In genomic region chr7:80884511-80885195, GRCh38 we compare ENCODE assay signal across 20 cellular contexts. TPM values are rescaled to one million over a fixed set of nuclear protein-coding genes. Genes with fewer than 3 reads are reported as not detected.
DNase-seq lines count a peak whose midpoint lies in the region; ATAC-seq, FAIRE-seq and TF ChIP-seq lines count a peak whose summit lies in the region.
"Had no signal": no experiment of that assay in that cellular context is flagged by ENCODE, and none has a peak within 500 bp of the region (broad histone marks: within the 10 kb centered on the region; RNA-seq: fewer than 3 reads in every experiment).

No MANE protein-coding gene starts in this region.

- no peak overlapping the region for H2AFZ ChIP-seq in PC-9
- H2AFZ ChIP-seq in neural progenitor cell (replicated peaks) = no peak overlapping the region
- H2AFZ ChIP-seq: parathyroid adenoma had no signal

- no peaks in the 10 kb centered on the region for H3K9me3 Mint-ChIP-seq in neural progenitor cell

- CTCF ChIA-PET in PC-9 (lab: Charles Lee) = interaction anchor here (0.8 kb wide), 1 partner anchor 34 kb away, joined by 3 read pairs; the partner anchor contains the start of gene SEMA3C

- DNase-seq in PC-9 (no peak), neural progenitor cell (ENCODE audit: low spot score) (no peak), GM13976 (ENCODE audit: low spot score) (no peak), ACHN (no peak)
- DNase-seq: activated CD4-positive, alpha-beta T cell treated with anti-CD3 and anti-CD28 coated beads for 48 hours; activated effector memory CD4-positive, alpha-beta T cell treated with Interleukin-2 at 50 U/mL for 16 hours; central memory CD4-positive, alpha-beta T cell; DND-41; NCI-H1105; NCI-H526; stimulated activated CD4-positive, alpha-beta T cell treated with anti-CD3 and anti-CD28 coated beads, Interleukin-4, amount 100 ng/mL, for 24 hours; stimulated activated naive CD8-positive, alpha-beta T cell treated with anti-CD3 and anti-CD28 coated beads, Interleukin-15, amount 100 ng/mL, for 72 hours had no signal

- FAIRE-seq in endometrium (lab: Jason Lieb, UNC) = peak; percentile 91
- FAIRE-seq: A204.1, frontal cortex had no signal

- no peaks in the 10 kb centered on the region; the same call in 1 of the 2 replicates for H3K9me2 ChIP-seq in PC-9 (ENCODE audit: insufficient read depth)

- TF ChIP-seq CTCF in 22Rv1 (IDR thresholded peaks at IDR 0.05) = no peak
- no peak for TF ChIP-seq CTCF in PC-9 (conservative IDR thresholded peaks at IDR 0.05)
- TF ChIP-seq CTCF in neural progenitor cell (IDR thresholded peaks at IDR 0.05) = no peak
- TF ChIP-seq CTCF in GM13976 (IDR thresholded peaks at IDR 0.05; ENCODE audit: borderline replicate concordance, control extremely low read depth, extremely low read depth, insufficient read depth, missing control alignments) = no peak

- H3K36me3 ChIP-seq in PC-9 (ENCODE audit: low read depth) = 0 out of 2 replicates have a peak, but pooled peaks cover 6% of the 10 kb centered on the region
- no peaks in the 10 kb centered on the region for H3K36me3 ChIP-seq in neural progenitor cell

- POLR2A ChIA-PET in PC-9 (lab: Charles Lee; ENCODE audit: unreplicated experiment) = no interaction called here

- in situ Hi-C loops in GM13976 (cut with MboI; ENCODE audit: low sequenced_read_pairs, unreplicated experiment) = no loop called here
- in situ Hi-C loops in ACHN (cut with HindIII; ENCODE audit: low pct_ligation_motif_present, low pct_unique_long_range_greater_than_20kb, low sequenced_read_pairs) = no loop called here

- H3K4me2 ChIP-seq in PC-9 = no peak overlapping the region
- no peak overlapping the region for H3K4me2 ChIP-seq in neural progenitor cell

- no peak for ATAC-seq in GM18517 (IDR thresholded peaks at IDR 0.05; ENCODE audit: unreplicated experiment)
- ATAC-seq in GM18873 (IDR thresholded peaks at IDR 0.05; ENCODE audit: low FRiP score, unreplicated experiment) = no peak
- ATAC-seq: stimulated activated naive CD8-positive, alpha-beta T cell treated with anti-CD3 and anti-CD28 coated beads, Interleukin-15, amount 100 ng/mL, for 72 hours had no signal

- H3K27ac Mint-ChIP-seq in neural progenitor cell = peak overlapping the region; percentile 27
- H3K27ac Mint-ChIP-seq: stimulated activated naive CD8-positive, alpha-beta T cell treated with anti-CD3 and anti-CD28 coated beads, Interleukin-15, amount 100 ng/mL, for 72 hours had no signal

- H3K9me3 ChIP-seq in PC-9 (ENCODE audit: insufficient read depth, low read depth) = no peaks in the 10 kb centered on the region; the same call in 1 of the 2 replicates
- no peaks in the 10 kb centered on the region for H3K9me3 ChIP-seq in neural progenitor cell (ENCODE audit: low read depth)

- H3K27me3 ChIP-seq in PC-9 (ENCODE audit: insufficient read depth, low read depth) (no peaks in the 10 kb centered on the region), neural progenitor cell (no peaks in the 10 kb centered on the region)

- H3K27ac ChIP-seq in 22Rv1 (peak overlapping the region; percentile 53), PC-9 (peak overlapping the region; percentile 82), neural progenitor cell (no peak overlapping the region)
- H3K27ac ChIP-seq: HL-60, parathyroid adenoma had no signal

- H3K79me2 ChIP-seq in PC-9 (ENCODE audit: low read depth) (no peaks in the 10 kb centered on the region), neural progenitor cell (ENCODE audit: low read depth) (no peaks in the 10 kb centered on the region)
- H3K79me2 ChIP-seq: parathyroid adenoma had no signal

- H3K4me1 ChIP-seq in PC-9 (replicated peaks; ENCODE audit: insufficient read depth) (peaks cover 32% of the 10 kb centered on the region), neural progenitor cell (no peaks in the 10 kb centered on the region)
- H3K4me1 ChIP-seq: parathyroid adenoma had no signal

- peaks cover 41% of the 10 kb centered on the region for H3K4me1 Mint-ChIP-seq in neural progenitor cell
- H3K4me1 Mint-ChIP-seq: stimulated activated naive CD8-positive, alpha-beta T cell treated with anti-CD3 and anti-CD28 coated beads, Interleukin-15, amount 100 ng/mL, for 72 hours had no signal

- H3K36me3 Mint-ChIP-seq in neural progenitor cell = no peaks in the 10 kb centered on the region

- intact Hi-C loops in PC-9 (cut with micrococcal nuclease; ENCODE audit: unreplicated experiment) = no loop called here

- no TSS peak for BruUV-seq in PC-9 (replicated peaks; lab: Mats Ljungman, UMichigan)

- H4K20me1 ChIP-seq in PC-9 (ENCODE audit: insufficient read depth) (no peaks in the 10 kb centered on the region), neural progenitor cell (ENCODE audit: low read depth) (no peaks in the 10 kb centered on the region)

- H3K27me3 Mint-ChIP-seq in neural progenitor cell (ENCODE audit: insufficient read depth, low read depth) = no peaks in the 10 kb centered on the region
- H3K27me3 Mint-ChIP-seq: stimulated activated naive CD8-positive, alpha-beta T cell treated with anti-CD3 and anti-CD28 coated beads, Interleukin-15, amount 100 ng/mL, for 72 hours had no signal

- no peak overlapping the region for H3K4me3 Mint-ChIP-seq in neural progenitor cell
- H3K4me3 Mint-ChIP-seq: stimulated activated naive CD8-positive, alpha-beta T cell treated with anti-CD3 and anti-CD28 coated beads, Interleukin-15, amount 100 ng/mL, for 72 hours had no signal

- H3K4me3 ChIP-seq in PC-9 (no peak overlapping the region), neural progenitor cell (no peak overlapping the region)

- H3F3A ChIP-seq in PC-9 (ENCODE audit: insufficient read depth, low read depth) (peaks cover 23% of the 10 kb centered on the region), neural progenitor cell (ENCODE audit: low read depth) (no peaks in the 10 kb centered on the region)

- H3K9ac ChIP-seq in neural progenitor cell = no peak overlapping the region
- H3K9ac ChIP-seq: parathyroid adenoma had no signal

RNA-seq across cellular contexts. Expression of gene SEMA3C, which starts 34.2 kb away (rescaled TPM):
- total RNA-seq in PC-9 (2021) (19.9 and 20.9 TPM in 2 replicates), neural progenitor cell (ENCODE audit: low replicate concordance) (0.28 and 0.54 TPM in 2 replicates)

Comparison
In these comparisons a context has a peak if more than half of its experiments do, and no peak if none do; other contexts are left out.
1. RNA of gene SEMA3C, which starts 34.2 kb away (total RNA-seq): 19.9 to 20.9 TPM in PC-9; 0.28 to 0.54 TPM in neural progenitor cell; every median in the first group is over 10 times any median in the second.